ENCODE assay signal across 19 cellular contexts in the genomic region with DNA sequence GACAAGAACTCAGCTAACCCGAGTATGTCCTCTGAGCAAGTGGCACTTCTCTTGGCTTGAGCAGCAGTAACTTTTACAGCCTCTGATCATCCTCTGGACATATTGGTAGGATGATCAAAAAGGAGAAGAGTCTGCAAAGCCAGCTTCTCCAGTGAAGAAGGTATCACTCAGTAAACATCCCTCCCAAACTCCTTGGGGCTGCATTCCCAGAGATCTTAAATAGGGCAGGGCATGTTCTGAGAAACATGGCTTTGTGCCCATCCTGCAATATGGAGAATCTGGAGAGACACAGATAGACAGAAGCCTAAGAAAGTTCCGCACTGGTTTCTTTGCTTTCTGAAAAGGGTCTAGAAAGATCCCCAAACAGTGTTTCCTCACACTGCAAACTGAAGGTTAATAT.
"Had no signal": no experiment of that assay in that cellular context is flagged by ENCODE, and none has a peak within 500 bp of the region (broad histone marks: within the 10 kb centered on the region; RNA-seq: fewer than 3 reads in every experiment).

No MANE protein-coding gene starts in this region.

- H3K27ac ChIP-seq: neutrophil, parathyroid adenoma, tibial artery had no signal

- H3K4me1 Mint-ChIP-seq: central memory CD8-positive, alpha-beta T cell; stimulated activated memory B cell treated with anti-CD40 and anti-IgM and Interleukin-4, amounts not matched to agents 10 μg/mL and 1 μg/mL and 100 μg/mL, for 72 hours had no signal

- H3K4me3 ChIP-seq: tibial artery had no signal

- H3K27me3 Mint-ChIP-seq: activated CD4-positive, alpha-beta T cell treated with anti-CD3 and anti-CD28 coated beads, Interleukin-2, amount 10 ng/mL, durations not matched to agents 24 days and 14 days; central memory CD8-positive, alpha-beta T cell; naive B cell; stimulated activated memory B cell treated with anti-CD40 and anti-IgM and Interleukin-4, amounts not matched to agents 10 μg/mL and 1 μg/mL and 100 μg/mL, for 72 hours had no signal

- H3K4me3 Mint-ChIP-seq: activated CD4-positive, alpha-beta T cell treated with anti-CD3 and anti-CD28 coated beads, Interleukin-2, amount 10 ng/mL, durations not matched to agents 24 days and 14 days; activated CD8-positive, alpha-beta T cell treated with anti-CD3 and anti-CD28 coated beads, Interleukin-2, amount 10 ng/mL, durations not matched to agents 7 days and 5 days; activated T-cell treated with anti-CD3 and anti-CD28 coated beads, Interleukin-2, amount 50 U/mL, for 72 hours; central memory CD8-positive, alpha-beta T cell; naive B cell; stimulated activated memory B cell treated with anti-CD40 and anti-IgM and Interleukin-4, amounts not matched to agents 10 μg/mL and 1 μg/mL and 100 μg/mL, for 72 hours had no signal

- ATAC-seq: activated CD8-positive, alpha-beta T cell treated with anti-CD3 and anti-CD28 coated beads, Interleukin-2, amount 10 ng/mL, durations not matched to agents 7 days and 5 days; activated naive CD4-positive, alpha-beta T cell treated with anti-CD3 and anti-CD28 coated beads, Interleukin-2, amount 50 U/mL, for 72 hours; activated T-cell treated with anti-CD3 and anti-CD28 coated beads, Interleukin-2, amount 50 U/mL, for 72 hours; stimulated activated memory B cell treated with anti-CD40 and anti-IgM and Interleukin-4, amounts not matched to agents 10 μg/mL and 1 μg/mL and 100 μg/mL, for 72 hours had no signal

- H3K9me3 Mint-ChIP-seq: activated CD4-positive, alpha-beta T cell treated with anti-CD3 and anti-CD28 coated beads, Interleukin-2, amount 10 ng/mL, durations not matched to agents 24 days and 14 days; activated naive CD4-positive, alpha-beta T cell treated with anti-CD3 and anti-CD28 coated beads, Interleukin-2, amount 50 U/mL, for 72 hours; activated T-cell treated with anti-CD3 and anti-CD28 coated beads, Interleukin-2, amount 50 U/mL, for 72 hours; central memory CD8-positive, alpha-beta T cell; naive B cell; stimulated activated memory B cell treated with anti-CD40 and anti-IgM and Interleukin-4, amounts not matched to agents 10 μg/mL and 1 μg/mL and 100 μg/mL, for 72 hours had no signal

- H3K27ac Mint-ChIP-seq: activated CD4-positive, alpha-beta T cell treated with anti-CD3 and anti-CD28 coated beads, Interleukin-2, amount 10 ng/mL, durations not matched to agents 24 days and 14 days; activated CD8-positive, alpha-beta T cell treated with anti-CD3 and anti-CD28 coated beads, Interleukin-2, amount 10 ng/mL, durations not matched to agents 7 days and 5 days; activated naive CD4-positive, alpha-beta T cell treated with anti-CD3 and anti-CD28 coated beads, Interleukin-2, amount 50 U/mL, for 72 hours; stimulated activated memory B cell treated with anti-CD40 and anti-IgM and Interleukin-4, amounts not matched to agents 10 μg/mL and 1 μg/mL and 100 μg/mL, for 72 hours had no signal

- DNase-seq: activated CD4-positive, alpha-beta T cell treated with anti-CD3 and anti-CD28 coated beads, Interleukin-2, amount 10 ng/mL, durations not matched to agents 24 days and 14 days; activated CD4-positive, CD25-positive, alpha-beta regulatory T cell; activated CD8-positive, alpha-beta memory T cell treated with anti-CD3 and anti-CD28 coated beads, Interleukin-2, amount 50 U/mL, for 48 hours; activated CD8-positive, alpha-beta T cell treated with anti-CD3 and anti-CD28 coated beads, Interleukin-2, amount 10 ng/mL, durations not matched to agents 7 days and 5 days; activated gamma-delta T cell; activated T-cell treated with anti-CD3 and anti-CD28 coated beads, Interleukin-2, amount 50 U/mL, for 72 hours; amniotic stem cell; cortex of kidney; effector CD8-positive, alpha-beta T cell; mammary epithelial cell; naive B cell; stimulated activated CD4-positive, alpha-beta T cell treated with anti-CD3 and anti-CD28 coated beads, Interleukin-2, amount 100 ng/mL, for 48 hours; T-helper 2 cell; tibial artery had no signal
